1 cellular context compared by ENCODE assay signal in the genomic region with DNA sequence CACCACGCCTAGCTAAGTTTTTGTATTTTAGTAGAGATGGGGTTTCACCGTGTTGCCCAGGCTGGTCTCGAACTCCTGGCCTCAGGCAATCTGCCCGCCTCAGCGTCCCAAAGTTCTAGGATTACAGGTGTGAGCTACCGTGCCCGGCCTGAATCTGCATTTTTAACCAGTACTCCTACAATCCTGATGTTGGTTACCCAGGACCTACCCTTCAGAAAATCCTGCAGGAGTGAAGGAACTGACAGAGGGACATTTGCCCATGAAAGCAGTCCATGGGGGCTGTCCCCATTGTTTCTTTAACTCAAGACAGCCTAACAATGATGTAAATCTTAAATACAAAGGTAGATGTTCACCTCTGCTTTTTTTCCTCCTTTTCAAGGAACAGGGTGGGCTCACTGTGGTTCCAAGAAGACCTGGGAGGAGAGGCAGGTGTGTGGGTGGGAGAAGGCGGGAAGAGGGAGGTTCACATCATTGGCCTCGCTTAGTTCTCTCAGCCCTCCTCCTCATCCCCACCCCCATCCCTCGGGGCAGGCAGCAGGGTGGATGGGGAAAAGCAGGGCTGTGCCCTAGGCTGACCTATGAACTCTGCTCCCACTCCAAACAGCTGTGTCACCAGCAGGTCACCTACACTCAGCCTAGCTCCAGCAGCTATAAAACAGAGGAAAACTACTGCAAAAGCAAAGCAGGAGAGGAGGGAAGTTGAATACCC.
TF ChIP-seq lines count a peak whose summit lies in the region.

No MANE protein-coding gene starts in this region.

TF ChIP-seq in HepG2, 621 proteins besides CTCF, POLR2A, EP300 and RAD21 (continued from another document and continues in another):
- TF ChIP-seq KDM2A (CRISPR knock-in tag; IDR thresholded peaks at IDR 0.05; ENCODE audit: borderline replicate concordance, low read depth) (peak; percentile 22; the same call in 1 of the 2 replicates), REPIN1 (CRISPR knock-in tag; IDR thresholded peaks at IDR 0.05; ENCODE audit: borderline replicate concordance, low read depth) (peak; percentile 30; the same call in 1 of the 2 replicates), BORCS8-MEF2B (CRISPR knock-in tag; IDR thresholded peaks at IDR 0.05) (no peak), MIER2 (CRISPR knock-in tag; IDR thresholded peaks at IDR 0.05) (0 out of 2 replicates have a peak, but pooled peaks have one; percentile 20), DNMT1 (CRISPR knock-in tag; IDR thresholded peaks at IDR 0.05) (no peak), ZSCAN29 (CRISPR knock-in tag; conservative IDR thresholded peaks at IDR 0.05) (no peak), ZNF780A (CRISPR knock-in tag; IDR thresholded peaks at IDR 0.05) (no peak), HDAC1 (CRISPR knock-in tag; IDR thresholded peaks at IDR 0.05) (peak; percentile 89), HNRNPLL (IDR thresholded peaks at IDR 0.05; ENCODE audit: low read depth, low read length, poor library complexity, severe bottlenecking) (no peak), SOX5 (CRISPR knock-in tag; IDR thresholded peaks at IDR 0.05; ENCODE audit: borderline replicate concordance) (peak; percentile 47; the same call in 1 of the 2 replicates), YEATS4 (CRISPR knock-in tag; IDR thresholded peaks at IDR 0.05; ENCODE audit: borderline replicate concordance) (peak; percentile 56; the same call in 1 of the 2 replicates), HNRNPUL1 (IDR thresholded peaks at IDR 0.05; ENCODE audit: low read depth, low read length) (no peak), IRF2 (CRISPR knock-in tag; IDR thresholded peaks at IDR 0.05) (peak; percentile 25; the same call in 1 of the 2 replicates), MEF2D (CRISPR knock-in tag; IDR thresholded peaks at IDR 0.05) (peak; percentile 48; the same call in 1 of the 2 replicates), ZFX (CRISPR knock-in tag; IDR thresholded peaks at IDR 0.05; ENCODE audit: low read depth) (peak; percentile 32; the same call in 1 of the 2 replicates), RORA (CRISPR knock-in tag; IDR thresholded peaks at IDR 0.05) (no peak), ZNF788 (CRISPR knock-in tag; IDR thresholded peaks at IDR 0.05; ENCODE audit: borderline replicate concordance) (peak; percentile 79; the same call in 1 of the 2 replicates), ZBTB21 (CRISPR knock-in tag; IDR thresholded peaks at IDR 0.05) (no peak), RFXAP (CRISPR knock-in tag; IDR thresholded peaks at IDR 0.05; ENCODE audit: borderline replicate concordance) (peak; percentile 58; the same call in 1 of the 2 replicates), MIER3 (CRISPR knock-in tag; IDR thresholded peaks at IDR 0.05; ENCODE audit: borderline replicate concordance) (peak; percentile 41; the same call in 1 of the 2 replicates), GATAD2A (CRISPR knock-in tag; IDR thresholded peaks at IDR 0.05) (peak; percentile 82), NR2F2 (IDR thresholded peaks at IDR 0.05; ENCODE audit: borderline replicate concordance, low read depth) (peak; percentile 88), PAF1 (CRISPR knock-in tag; IDR thresholded peaks at IDR 0.05) (no peak), MEIS2 (CRISPR knock-in tag; IDR thresholded peaks at IDR 0.05) (no peak), TEAD3 (CRISPR knock-in tag; optimal IDR thresholded peaks at IDR 0.05; ENCODE audit: borderline replicate concordance) (no peak), ZBTB7B (CRISPR knock-in tag; IDR thresholded peaks at IDR 0.05) (peak; percentile 70; the same call in 1 of the 2 replicates), ATAD3A (CRISPR knock-in tag; IDR thresholded peaks at IDR 0.05) (no peak), ZNF317 (CRISPR knock-in tag; IDR thresholded peaks at IDR 0.05) (no peak), AKAP8 (CRISPR knock-in tag; IDR thresholded peaks at IDR 0.05) (0 out of 2 replicates have a peak, but pooled peaks have one; percentile 34), RFXANK (CRISPR knock-in tag; IDR thresholded peaks at IDR 0.05) (no peak), SUZ12 (IDR thresholded peaks at IDR 0.05; ENCODE audit: low read depth, low read length) (no peak), ZNF326 (CRISPR knock-in tag; IDR thresholded peaks at IDR 0.05; ENCODE audit: borderline replicate concordance) (no peak), HOXA3 (CRISPR knock-in tag; IDR thresholded peaks at IDR 0.05) (peak; percentile 63; the same call in 1 of the 2 replicates), NR2C2 (CRISPR knock-in tag; IDR thresholded peaks at IDR 0.05; ENCODE audit: borderline replicate concordance) (peak; percentile 97), SALL1 (CRISPR knock-in tag; IDR thresholded peaks at IDR 0.05) (peak; percentile 82), FOXA3 (CRISPR knock-in tag; IDR thresholded peaks at IDR 0.05) (peak; percentile 52; the same call in 1 of the 2 replicates), MAFK (conservative IDR thresholded peaks at IDR 0.05 in 1 of 2, IDR thresholded peaks at IDR 0.05 in 1 of 2; ENCODE audit: low read length in 2 of 2) (0 out of 4 replicates have a peak, but pooled peaks of 1 of the 2 experiments have one; percentile 4), TARDBP (CRISPR knock-in tag; IDR thresholded peaks at IDR 0.05) (peak; percentile 63; the same call in 1 of the 2 replicates), RCOR2 (CRISPR knock-in tag; IDR thresholded peaks at IDR 0.05) (0 out of 2 replicates have a peak, but pooled peaks have one; percentile 26), KDM1A (CRISPR knock-in tag; IDR thresholded peaks at IDR 0.05) (0 out of 2 replicates have a peak, but pooled peaks have one; percentile 23), KLF12 (CRISPR knock-in tag; IDR thresholded peaks at IDR 0.05; ENCODE audit: borderline replicate concordance) (no peak), KDM4B (CRISPR knock-in tag; IDR thresholded peaks at IDR 0.05) (no peak), KDM5B (CRISPR knock-in tag; IDR thresholded peaks at IDR 0.05; ENCODE audit: borderline replicate concordance) (peak; percentile 35; the same call in 1 of the 2 replicates), KAT8 (CRISPR knock-in tag; IDR thresholded peaks at IDR 0.05) (0 out of 2 replicates have a peak, but pooled peaks have one; percentile 46), DMAP1 (CRISPR knock-in tag; IDR thresholded peaks at IDR 0.05) (0 out of 2 replicates have a peak, but pooled peaks have one; percentile 45), ATF7-NPFF (CRISPR knock-in tag; IDR thresholded peaks at IDR 0.05; ENCODE audit: low read depth) (no peak), ZNF816 (CRISPR knock-in tag; IDR thresholded peaks at IDR 0.05; ENCODE audit: borderline replicate concordance) (no peak), ZFYVE20 (CRISPR knock-in tag; IDR thresholded peaks at IDR 0.05; ENCODE audit: borderline replicate concordance, low read depth) (no peak), BRD4 (CRISPR knock-in tag; IDR thresholded peaks at IDR 0.05) (no peak), KAT2B (IDR thresholded peaks at IDR 0.05; ENCODE audit: borderline replicate concordance, low read depth, low read length) (no peak), PPARG (CRISPR knock-in tag; conservative IDR thresholded peaks at IDR 0.05) (peak; percentile 76; the same call in 1 of the 2 replicates)
- TF ChIP-seq, protein P1, sequence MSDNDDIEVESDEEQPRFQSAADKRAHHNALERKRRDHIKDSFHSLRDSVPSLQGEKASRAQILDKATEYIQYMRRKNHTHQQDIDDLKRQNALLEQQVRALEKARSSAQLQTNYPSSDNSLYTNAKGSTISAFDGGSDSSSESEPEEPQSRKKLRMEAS (IDR thresholded peaks at IDR 0.05) = peak; percentile 52; the same call in 1 of the 2 replicates
- TF ChIP-seq, protein P2, sequence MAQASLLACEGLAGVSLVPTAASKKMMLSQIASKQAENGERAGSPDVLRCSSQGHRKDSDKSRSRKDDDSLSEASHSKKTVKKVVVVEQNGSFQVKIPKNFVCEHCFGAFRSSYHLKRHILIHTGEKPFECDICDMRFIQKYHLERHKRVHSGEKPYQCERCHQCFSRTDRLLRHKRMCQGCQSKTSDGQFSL (CRISPR knock-in tag; IDR thresholded peaks at IDR 0.05) = no peak
- TF ChIP-seq, protein P3, sequence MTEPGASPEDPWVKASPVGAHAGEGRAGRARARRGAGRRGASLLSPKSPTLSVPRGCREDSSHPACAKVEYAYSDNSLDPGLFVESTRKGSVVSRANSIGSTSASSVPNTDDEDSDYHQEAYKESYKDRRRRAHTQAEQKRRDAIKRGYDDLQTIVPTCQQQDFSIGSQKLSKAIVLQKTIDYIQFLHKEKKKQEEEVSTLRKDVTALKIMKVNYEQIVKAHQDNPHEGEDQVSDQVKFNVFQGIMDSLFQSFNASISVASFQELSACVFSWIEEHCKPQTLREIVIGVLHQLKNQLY (CRISPR knock-in tag; IDR thresholded peaks at IDR 0.05) = peak; percentile 38; the same call in 1 of the 2 replicates
- TF ChIP-seq, protein P4, sequence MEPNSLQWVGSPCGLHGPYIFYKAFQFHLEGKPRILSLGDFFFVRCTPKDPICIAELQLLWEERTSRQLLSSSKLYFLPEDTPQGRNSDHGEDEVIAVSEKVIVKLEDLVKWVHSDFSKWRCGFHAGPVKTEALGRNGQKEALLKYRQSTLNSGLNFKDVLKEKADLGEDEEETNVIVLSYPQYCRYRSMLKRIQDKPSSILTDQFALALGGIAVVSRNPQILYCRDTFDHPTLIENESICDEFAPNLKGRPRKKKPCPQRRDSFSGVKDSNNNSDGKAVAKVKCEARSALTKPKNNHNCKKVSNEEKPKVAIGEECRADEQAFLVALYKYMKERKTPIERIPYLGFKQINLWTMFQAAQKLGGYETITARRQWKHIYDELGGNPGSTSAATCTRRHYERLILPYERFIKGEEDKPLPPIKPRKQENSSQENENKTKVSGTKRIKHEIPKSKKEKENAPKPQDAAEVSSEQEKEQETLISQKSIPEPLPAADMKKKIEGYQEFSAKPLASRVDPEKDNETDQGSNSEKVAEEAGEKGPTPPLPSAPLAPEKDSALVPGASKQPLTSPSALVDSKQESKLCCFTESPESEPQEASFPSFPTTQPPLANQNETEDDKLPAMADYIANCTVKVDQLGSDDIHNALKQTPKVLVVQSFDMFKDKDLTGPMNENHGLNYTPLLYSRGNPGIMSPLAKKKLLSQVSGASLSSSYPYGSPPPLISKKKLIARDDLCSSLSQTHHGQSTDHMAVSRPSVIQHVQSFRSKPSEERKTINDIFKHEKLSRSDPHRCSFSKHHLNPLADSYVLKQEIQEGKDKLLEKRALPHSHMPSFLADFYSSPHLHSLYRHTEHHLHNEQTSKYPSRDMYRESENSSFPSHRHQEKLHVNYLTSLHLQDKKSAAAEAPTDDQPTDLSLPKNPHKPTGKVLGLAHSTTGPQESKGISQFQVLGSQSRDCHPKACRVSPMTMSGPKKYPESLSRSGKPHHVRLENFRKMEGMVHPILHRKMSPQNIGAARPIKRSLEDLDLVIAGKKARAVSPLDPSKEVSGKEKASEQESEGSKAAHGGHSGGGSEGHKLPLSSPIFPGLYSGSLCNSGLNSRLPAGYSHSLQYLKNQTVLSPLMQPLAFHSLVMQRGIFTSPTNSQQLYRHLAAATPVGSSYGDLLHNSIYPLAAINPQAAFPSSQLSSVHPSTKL (CRISPR knock-in tag; IDR thresholded peaks at IDR 0.05) = peak; percentile 67
- TF ChIP-seq, protein P5, sequence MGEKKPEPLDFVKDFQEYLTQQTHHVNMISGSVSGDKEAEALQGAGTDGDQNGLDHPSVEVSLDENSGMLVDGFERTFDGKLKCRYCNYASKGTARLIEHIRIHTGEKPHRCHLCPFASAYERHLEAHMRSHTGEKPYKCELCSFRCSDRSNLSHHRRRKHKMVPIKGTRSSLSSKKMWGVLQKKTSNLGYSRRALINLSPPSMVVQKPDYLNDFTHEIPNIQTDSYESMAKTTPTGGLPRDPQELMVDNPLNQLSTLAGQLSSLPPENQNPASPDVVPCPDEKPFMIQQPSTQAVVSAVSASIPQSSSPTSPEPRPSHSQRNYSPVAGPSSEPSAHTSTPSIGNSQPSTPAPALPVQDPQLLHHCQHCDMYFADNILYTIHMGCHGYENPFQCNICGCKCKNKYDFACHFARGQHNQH (CRISPR knock-in tag; IDR thresholded peaks at IDR 0.05) = peak; percentile 70; the same call in 1 of the 2 replicates
- TF ChIP-seq, protein P6, sequence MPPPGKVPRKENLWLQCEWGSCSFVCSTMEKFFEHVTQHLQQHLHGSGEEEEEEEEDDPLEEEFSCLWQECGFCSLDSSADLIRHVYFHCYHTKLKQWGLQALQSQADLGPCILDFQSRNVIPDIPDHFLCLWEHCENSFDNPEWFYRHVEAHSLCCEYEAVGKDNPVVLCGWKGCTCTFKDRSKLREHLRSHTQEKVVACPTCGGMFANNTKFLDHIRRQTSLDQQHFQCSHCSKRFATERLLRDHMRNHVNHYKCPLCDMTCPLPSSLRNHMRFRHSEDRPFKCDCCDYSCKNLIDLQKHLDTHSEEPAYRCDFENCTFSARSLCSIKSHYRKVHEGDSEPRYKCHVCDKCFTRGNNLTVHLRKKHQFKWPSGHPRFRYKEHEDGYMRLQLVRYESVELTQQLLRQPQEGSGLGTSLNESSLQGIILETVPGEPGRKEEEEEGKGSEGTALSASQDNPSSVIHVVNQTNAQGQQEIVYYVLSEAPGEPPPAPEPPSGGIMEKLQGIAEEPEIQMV (CRISPR knock-in tag; IDR thresholded peaks at IDR 0.05; ENCODE audit: low read depth) = 0 out of 2 replicates have a peak, but pooled peaks have one; percentile 41
- TF ChIP-seq, protein P7, sequence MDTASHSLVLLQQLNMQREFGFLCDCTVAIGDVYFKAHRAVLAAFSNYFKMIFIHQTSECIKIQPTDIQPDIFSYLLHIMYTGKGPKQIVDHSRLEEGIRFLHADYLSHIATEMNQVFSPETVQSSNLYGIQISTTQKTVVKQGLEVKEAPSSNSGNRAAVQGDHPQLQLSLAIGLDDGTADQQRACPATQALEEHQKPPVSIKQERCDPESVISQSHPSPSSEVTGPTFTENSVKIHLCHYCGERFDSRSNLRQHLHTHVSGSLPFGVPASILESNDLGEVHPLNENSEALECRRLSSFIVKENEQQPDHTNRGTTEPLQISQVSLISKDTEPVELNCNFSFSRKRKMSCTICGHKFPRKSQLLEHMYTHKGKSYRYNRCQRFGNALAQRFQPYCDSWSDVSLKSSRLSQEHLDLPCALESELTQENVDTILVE (CRISPR knock-in tag; IDR thresholded peaks at IDR 0.05) = 0 out of 2 replicates have a peak, but pooled peaks have one; percentile 22
- TF ChIP-seq, protein P8, sequence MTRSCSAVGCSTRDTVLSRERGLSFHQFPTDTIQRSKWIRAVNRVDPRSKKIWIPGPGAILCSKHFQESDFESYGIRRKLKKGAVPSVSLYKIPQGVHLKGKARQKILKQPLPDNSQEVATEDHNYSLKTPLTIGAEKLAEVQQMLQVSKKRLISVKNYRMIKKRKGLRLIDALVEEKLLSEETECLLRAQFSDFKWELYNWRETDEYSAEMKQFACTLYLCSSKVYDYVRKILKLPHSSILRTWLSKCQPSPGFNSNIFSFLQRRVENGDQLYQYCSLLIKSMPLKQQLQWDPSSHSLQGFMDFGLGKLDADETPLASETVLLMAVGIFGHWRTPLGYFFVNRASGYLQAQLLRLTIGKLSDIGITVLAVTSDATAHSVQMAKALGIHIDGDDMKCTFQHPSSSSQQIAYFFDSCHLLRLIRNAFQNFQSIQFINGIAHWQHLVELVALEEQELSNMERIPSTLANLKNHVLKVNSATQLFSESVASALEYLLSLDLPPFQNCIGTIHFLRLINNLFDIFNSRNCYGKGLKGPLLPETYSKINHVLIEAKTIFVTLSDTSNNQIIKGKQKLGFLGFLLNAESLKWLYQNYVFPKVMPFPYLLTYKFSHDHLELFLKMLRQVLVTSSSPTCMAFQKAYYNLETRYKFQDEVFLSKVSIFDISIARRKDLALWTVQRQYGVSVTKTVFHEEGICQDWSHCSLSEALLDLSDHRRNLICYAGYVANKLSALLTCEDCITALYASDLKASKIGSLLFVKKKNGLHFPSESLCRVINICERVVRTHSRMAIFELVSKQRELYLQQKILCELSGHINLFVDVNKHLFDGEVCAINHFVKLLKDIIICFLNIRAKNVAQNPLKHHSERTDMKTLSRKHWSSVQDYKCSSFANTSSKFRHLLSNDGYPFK (CRISPR knock-in tag; IDR thresholded peaks at IDR 0.05; ENCODE audit: borderline replicate concordance) = no peak
